Comparison of ENCODE assay signal across 1 cellular context in the genomic region with DNA sequence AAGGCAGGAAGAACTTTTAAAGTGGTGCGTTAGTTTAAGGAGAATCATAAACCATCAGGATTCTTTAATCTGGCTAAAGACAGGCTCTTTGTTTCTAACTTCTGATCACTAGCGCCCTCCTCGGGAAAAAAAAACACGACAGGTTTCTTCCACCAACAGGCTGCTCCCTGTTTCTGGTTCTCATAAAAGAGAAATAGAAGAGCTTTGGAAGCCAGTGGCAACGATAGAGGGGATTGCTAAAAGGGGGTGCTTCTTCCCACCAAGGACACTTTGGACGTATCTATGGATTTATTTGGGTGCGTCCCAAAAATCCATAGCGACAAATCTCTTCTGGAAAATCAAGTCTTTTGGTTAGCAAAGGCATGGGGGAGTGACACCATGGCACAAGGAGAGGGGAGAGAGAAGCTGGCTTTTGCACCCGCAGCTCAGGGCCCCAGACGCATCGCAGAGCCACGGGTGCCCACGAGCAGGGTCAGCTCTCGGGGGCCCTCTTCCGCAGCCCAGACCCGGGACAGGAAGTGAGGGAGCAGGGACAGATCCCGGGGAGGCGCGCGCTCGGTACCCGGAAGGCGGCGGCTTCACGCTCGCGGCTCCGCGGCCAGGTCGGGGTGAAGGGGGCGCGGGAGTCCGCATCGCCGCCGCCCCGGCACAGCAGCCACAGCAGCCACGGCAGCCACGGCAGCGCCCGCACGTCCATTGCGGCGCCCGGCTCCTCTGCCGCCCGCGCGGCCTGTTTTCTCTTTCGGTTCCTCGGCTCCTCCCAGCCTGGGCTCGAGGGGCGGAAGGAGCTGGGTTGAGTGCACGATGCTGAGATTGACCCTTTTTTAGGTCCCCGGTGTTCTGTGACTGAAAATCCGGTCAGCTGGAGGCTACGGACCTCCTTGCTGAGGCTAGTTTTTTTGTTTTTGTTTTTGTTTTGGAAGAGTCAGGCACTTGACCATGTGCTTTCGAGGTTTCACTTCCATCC.
TF ChIP-seq lines count a peak whose summit lies in the region.

A gene with protein sequence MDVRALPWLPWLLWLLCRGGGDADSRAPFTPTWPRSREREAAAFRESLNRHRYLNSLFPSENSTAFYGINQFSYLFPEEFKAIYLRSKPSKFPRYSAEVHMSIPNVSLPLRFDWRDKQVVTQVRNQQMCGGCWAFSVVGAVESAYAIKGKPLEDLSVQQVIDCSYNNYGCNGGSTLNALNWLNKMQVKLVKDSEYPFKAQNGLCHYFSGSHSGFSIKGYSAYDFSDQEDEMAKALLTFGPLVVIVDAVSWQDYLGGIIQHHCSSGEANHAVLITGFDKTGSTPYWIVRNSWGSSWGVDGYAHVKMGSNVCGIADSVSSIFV (minus strand): TSS at position 716 of the 967 bp plus-strand sequence. CDS start 19 bp downstream, at position 697.

TF ChIP-seq in HEK293, 187 proteins besides CTCF, POLR2A, EP300 and RAD21 (continued from another document and continues in another):
- TF ChIP-seq, protein P1, sequence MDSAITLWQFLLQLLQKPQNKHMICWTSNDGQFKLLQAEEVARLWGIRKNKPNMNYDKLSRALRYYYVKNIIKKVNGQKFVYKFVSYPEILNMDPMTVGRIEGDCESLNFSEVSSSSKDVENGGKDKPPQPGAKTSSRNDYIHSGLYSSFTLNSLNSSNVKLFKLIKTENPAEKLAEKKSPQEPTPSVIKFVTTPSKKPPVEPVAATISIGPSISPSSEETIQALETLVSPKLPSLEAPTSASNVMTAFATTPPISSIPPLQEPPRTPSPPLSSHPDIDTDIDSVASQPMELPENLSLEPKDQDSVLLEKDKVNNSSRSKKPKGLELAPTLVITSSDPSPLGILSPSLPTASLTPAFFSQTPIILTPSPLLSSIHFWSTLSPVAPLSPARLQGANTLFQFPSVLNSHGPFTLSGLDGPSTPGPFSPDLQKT (IDR thresholded peaks at IDR 0.05; ENCODE audit: borderline replicate concordance, low read depth, low read length): no peak
- no peak for TF ChIP-seq ZNF549 (tag by site-specific recombination; IDR thresholded peaks at IDR 0.05)
- TF ChIP-seq ZBTB8A (tag by site-specific recombination; IDR thresholded peaks at IDR 0.05): peak; percentile 49
- no peak for TF ChIP-seq ZNF600 (tag by site-specific recombination; IDR thresholded peaks at IDR 0.05)
- TF ChIP-seq, protein P2, sequence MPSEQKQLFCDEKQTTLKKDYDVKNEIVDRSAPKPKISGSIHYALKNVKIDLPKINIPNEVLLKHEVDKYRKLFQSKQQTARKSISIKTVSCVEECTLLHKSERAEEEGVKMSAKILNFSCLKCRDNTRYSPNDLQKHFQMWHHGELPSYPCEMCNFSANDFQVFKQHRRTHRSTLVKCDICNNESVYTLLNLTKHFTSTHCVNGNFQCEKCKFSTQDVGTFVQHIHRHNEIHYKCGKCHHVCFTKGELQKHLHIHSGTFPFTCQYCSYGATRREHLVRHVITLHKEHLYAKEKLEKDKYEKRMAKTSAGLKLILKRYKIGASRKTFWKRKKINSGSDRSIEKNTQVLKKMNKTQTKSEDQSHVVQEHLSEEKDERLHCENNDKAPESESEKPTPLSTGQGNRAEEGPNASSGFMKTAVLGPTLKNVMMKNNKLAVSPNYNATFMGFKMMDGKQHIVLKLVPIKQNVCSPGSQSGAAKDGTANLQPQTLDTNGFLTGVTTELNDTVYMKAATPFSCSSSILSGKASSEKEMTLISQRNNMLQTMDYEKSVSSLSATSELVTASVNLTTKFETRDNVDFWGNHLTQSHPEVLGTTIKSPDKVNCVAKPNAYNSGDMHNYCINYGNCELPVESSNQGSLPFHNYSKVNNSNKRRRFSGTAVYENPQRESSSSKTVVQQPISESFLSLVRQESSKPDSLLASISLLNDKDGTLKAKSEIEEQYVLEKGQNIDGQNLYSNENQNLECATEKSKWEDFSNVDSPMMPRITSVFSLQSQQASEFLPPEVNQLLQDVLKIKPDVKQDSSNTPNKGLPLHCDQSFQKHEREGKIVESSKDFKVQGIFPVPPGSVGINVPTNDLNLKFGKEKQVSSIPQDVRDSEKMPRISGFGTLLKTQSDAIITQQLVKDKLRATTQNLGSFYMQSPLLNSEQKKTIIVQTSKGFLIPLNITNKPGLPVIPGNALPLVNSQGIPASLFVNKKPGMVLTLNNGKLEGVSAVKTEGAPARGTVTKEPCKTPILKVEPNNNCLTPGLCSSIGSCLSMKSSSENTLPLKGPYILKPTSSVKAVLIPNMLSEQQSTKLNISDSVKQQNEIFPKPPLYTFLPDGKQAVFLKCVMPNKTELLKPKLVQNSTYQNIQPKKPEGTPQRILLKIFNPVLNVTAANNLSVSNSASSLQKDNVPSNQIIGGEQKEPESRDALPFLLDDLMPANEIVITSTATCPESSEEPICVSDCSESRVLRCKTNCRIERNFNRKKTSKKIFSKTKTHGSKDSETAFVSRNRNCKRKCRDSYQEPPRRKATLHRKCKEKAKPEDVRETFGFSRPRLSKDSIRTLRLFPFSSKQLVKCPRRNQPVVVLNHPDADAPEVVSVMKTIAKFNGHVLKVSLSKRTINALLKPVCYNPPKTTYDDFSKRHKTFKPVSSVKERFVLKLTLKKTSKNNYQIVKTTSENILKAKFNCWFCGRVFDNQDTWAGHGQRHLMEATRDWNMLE (tag by site-specific recombination; conservative IDR thresholded peaks at IDR 0.05; ENCODE audit: low read depth): peak; percentile 49; the same call in 1 of the 2 replicates
- TF ChIP-seq ZNF501 (tag by site-specific recombination; IDR thresholded peaks at IDR 0.05): no peak
- TF ChIP-seq ZXDB (tag by site-specific recombination; IDR thresholded peaks at IDR 0.05): 0 out of 2 replicates have a peak, but pooled peaks have one; percentile 29
- TF ChIP-seq ZNF768 (tag by site-specific recombination; IDR thresholded peaks at IDR 0.05): no peak
- TF ChIP-seq, protein P3, sequence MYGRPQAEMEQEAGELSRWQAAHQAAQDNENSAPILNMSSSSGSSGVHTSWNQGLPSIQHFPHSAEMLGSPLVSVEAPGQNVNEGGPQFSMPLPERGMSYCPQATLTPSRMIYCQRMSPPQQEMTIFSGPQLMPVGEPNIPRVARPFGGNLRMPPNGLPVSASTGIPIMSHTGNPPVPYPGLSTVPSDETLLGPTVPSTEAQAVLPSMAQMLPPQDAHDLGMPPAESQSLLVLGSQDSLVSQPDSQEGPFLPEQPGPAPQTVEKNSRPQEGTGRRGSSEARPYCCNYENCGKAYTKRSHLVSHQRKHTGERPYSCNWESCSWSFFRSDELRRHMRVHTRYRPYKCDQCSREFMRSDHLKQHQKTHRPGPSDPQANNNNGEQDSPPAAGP (tag by site-specific recombination; IDR thresholded peaks at IDR 0.05): no peak
- no peak for TF ChIP-seq SP2 (tag by site-specific recombination; IDR thresholded peaks at IDR 0.05)
- TF ChIP-seq EGR2 (tag by site-specific recombination; IDR thresholded peaks at IDR 0.05; ENCODE audit: low read depth): no peak
- TF ChIP-seq GLIS2 (tag by site-specific recombination; IDR thresholded peaks at IDR 0.05): no peak
- no peak for TF ChIP-seq FEZF1 (tag by site-specific recombination; IDR thresholded peaks at IDR 0.05)
- no peak for TF ChIP-seq ZNF623 (tag by site-specific recombination; IDR thresholded peaks at IDR 0.05)
- TF ChIP-seq, protein P4, sequence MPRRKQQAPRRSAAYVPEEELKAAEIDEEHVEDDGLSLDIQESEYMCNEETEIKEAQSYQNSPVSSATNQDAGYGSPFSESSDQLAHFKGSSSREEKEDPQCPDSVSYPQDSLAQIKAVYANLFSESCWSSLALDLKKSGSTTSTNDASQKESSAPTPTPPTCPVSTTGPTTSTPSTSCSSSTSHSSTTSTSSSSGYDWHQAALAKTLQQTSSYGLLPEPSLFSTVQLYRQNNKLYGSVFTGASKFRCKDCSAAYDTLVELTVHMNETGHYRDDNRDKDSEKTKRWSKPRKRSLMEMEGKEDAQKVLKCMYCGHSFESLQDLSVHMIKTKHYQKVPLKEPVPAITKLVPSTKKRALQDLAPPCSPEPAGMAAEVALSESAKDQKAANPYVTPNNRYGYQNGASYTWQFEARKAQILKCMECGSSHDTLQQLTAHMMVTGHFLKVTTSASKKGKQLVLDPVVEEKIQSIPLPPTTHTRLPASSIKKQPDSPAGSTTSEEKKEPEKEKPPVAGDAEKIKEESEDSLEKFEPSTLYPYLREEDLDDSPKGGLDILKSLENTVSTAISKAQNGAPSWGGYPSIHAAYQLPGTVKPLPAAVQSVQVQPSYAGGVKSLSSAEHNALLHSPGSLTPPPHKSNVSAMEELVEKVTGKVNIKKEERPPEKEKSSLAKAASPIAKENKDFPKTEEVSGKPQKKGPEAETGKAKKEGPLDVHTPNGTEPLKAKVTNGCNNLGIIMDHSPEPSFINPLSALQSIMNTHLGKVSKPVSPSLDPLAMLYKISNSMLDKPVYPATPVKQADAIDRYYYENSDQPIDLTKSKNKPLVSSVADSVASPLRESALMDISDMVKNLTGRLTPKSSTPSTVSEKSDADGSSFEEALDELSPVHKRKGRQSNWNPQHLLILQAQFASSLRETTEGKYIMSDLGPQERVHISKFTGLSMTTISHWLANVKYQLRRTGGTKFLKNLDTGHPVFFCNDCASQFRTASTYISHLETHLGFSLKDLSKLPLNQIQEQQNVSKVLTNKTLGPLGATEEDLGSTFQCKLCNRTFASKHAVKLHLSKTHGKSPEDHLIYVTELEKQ (tag by site-specific recombination; IDR thresholded peaks at IDR 0.05; ENCODE audit: borderline replicate concordance): no peak
- TF ChIP-seq, protein P5, sequence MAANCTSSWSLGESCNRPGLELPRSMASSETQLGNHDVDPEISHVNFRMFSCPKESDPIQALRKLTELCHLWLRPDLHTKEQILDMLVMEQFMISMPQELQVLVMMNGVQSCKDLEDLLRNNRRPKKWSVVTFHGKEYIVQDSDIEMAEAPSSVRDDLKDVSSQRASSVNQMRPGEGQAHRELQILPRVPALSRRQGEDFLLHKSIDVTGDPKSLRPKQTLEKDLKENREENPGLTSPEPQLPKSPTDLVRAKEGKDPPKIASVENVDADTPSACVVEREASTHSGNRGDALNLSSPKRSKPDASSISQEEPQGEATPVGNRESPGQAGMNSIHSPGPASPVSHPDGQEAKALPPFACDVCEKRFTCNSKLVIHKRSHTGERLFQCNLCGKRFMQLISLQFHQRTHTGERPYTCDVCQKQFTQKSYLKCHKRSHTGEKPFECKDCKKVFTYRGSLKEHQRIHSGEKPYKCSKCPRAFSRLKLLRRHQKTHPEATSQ (tag by site-specific recombination; IDR thresholded peaks at IDR 0.05): no peak
- TF ChIP-seq ZIC2 (tag by site-specific recombination; IDR thresholded peaks at IDR 0.05): no peak
- no peak for TF ChIP-seq ZNF24 (tag by site-specific recombination; IDR thresholded peaks at IDR 0.05)
- TF ChIP-seq, protein P6, sequence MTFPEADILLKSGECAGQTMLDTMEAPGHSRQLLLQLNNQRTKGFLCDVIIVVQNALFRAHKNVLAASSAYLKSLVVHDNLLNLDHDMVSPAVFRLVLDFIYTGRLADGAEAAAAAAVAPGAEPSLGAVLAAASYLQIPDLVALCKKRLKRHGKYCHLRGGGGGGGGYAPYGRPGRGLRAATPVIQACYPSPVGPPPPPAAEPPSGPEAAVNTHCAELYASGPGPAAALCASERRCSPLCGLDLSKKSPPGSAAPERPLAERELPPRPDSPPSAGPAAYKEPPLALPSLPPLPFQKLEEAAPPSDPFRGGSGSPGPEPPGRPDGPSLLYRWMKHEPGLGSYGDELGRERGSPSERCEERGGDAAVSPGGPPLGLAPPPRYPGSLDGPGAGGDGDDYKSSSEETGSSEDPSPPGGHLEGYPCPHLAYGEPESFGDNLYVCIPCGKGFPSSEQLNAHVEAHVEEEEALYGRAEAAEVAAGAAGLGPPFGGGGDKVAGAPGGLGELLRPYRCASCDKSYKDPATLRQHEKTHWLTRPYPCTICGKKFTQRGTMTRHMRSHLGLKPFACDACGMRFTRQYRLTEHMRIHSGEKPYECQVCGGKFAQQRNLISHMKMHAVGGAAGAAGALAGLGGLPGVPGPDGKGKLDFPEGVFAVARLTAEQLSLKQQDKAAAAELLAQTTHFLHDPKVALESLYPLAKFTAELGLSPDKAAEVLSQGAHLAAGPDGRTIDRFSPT (tag by site-specific recombination; IDR thresholded peaks at IDR 0.05): no peak
- TF ChIP-seq, protein P7, sequence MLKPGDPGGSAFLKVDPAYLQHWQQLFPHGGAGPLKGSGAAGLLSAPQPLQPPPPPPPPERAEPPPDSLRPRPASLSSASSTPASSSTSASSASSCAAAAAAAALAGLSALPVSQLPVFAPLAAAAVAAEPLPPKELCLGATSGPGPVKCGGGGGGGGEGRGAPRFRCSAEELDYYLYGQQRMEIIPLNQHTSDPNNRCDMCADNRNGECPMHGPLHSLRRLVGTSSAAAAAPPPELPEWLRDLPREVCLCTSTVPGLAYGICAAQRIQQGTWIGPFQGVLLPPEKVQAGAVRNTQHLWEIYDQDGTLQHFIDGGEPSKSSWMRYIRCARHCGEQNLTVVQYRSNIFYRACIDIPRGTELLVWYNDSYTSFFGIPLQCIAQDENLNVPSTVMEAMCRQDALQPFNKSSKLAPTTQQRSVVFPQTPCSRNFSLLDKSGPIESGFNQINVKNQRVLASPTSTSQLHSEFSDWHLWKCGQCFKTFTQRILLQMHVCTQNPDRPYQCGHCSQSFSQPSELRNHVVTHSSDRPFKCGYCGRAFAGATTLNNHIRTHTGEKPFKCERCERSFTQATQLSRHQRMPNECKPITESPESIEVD (tag by site-specific recombination; IDR thresholded peaks at IDR 0.05): no peak
- TF ChIP-seq HOXA7 (CRISPR knock-in tag; IDR thresholded peaks at IDR 0.05; ENCODE audit: borderline replicate concordance): no peak
- TF ChIP-seq, protein P8, sequence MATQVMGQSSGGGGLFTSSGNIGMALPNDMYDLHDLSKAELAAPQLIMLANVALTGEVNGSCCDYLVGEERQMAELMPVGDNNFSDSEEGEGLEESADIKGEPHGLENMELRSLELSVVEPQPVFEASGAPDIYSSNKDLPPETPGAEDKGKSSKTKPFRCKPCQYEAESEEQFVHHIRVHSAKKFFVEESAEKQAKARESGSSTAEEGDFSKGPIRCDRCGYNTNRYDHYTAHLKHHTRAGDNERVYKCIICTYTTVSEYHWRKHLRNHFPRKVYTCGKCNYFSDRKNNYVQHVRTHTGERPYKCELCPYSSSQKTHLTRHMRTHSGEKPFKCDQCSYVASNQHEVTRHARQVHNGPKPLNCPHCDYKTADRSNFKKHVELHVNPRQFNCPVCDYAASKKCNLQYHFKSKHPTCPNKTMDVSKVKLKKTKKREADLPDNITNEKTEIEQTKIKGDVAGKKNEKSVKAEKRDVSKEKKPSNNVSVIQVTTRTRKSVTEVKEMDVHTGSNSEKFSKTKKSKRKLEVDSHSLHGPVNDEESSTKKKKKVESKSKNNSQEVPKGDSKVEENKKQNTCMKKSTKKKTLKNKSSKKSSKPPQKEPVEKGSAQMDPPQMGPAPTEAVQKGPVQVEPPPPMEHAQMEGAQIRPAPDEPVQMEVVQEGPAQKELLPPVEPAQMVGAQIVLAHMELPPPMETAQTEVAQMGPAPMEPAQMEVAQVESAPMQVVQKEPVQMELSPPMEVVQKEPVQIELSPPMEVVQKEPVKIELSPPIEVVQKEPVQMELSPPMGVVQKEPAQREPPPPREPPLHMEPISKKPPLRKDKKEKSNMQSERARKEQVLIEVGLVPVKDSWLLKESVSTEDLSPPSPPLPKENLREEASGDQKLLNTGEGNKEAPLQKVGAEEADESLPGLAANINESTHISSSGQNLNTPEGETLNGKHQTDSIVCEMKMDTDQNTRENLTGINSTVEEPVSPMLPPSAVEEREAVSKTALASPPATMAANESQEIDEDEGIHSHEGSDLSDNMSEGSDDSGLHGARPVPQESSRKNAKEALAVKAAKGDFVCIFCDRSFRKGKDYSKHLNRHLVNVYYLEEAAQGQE (tag by site-specific recombination; IDR thresholded peaks at IDR 0.05): no peak
- TF ChIP-seq HOXC10 (CRISPR knock-in tag; IDR thresholded peaks at IDR 0.05): no peak
- no peak for TF ChIP-seq MEIS1 (CRISPR knock-in tag; IDR thresholded peaks at IDR 0.05; ENCODE audit: borderline replicate concordance)
- no peak for TF ChIP-seq ZNF677 (tag by site-specific recombination; IDR thresholded peaks at IDR 0.05)
- TF ChIP-seq ZNF2 (tag by site-specific recombination; IDR thresholded peaks at IDR 0.05): no peak
